8 cellular contexts compared by ENCODE assay signal in the genomic region with DNA sequence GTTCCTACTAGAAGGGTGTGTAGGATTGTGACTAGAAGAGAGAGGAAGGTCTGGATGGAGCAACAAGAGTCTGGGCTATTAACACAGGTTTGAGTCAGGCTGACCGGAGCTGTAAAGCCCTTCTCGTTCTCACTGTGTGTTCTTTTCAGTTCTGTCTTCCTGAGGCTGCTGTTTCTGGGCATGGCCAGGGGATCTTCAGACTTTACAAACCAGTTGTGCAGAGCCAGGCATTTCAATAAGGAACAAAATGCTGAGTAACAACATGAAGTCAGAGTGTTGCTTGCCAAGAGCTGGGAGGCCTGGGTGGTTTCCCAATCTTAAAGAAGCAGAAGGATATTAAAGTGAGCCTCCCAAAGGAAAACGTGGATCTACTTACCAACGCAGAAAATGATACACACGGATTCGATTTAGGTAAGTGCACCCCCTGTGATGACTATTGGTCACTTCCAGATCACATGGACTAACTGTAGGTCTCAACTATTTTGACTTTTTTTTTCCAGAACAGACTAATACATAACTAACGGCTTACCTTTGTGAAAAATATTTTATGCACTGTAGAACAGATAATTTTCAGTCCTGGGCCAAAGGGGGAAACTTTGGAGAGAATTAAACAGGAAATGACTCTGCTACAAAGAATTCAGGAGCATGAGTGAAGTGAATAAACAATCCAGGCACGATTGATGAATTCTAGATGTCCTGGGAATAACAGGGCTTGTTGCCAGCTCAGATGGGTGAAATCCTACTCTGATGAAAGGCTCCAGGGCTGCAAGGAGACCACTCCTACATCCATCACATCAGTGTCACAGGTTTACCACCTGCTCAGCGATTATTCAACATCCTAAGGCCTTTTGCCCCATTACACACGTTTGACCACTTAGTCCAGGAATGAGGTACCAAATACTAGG.
DNase-seq lines count a peak whose midpoint lies in the region; ATAC-seq, FAIRE-seq and TF ChIP-seq lines count a peak whose summit lies in the region.

No MANE protein-coding gene starts in this region.

- TF ChIP-seq CTCF in A673 (conservative IDR thresholded peaks at IDR 0.05; ENCODE audit: low read depth, low read length) (no peak), RWPE1 (conservative IDR thresholded peaks at IDR 0.05; ENCODE audit: low read depth) (no peak), neutrophil (IDR thresholded peaks at IDR 0.05) (no peak)

- peak; percentile 66 for DNase-seq in A673 (ENCODE audit: low spot score)
- no peak for DNase-seq in H54 (ENCODE audit: insufficient read length, low spot score)
- peak; percentile 66 for DNase-seq in RWPE1 (ENCODE audit: low spot score)
- DNase-seq in fibroblast of gingiva (ENCODE audit: low read depth) = peak; percentile 96
- DNase-seq in activated effector memory CD4-positive, alpha-beta T cell treated with Interleukin-2 at 50 U/mL for 16 hours = no peak

- peak; percentile 57 for FAIRE-seq in H54 (lab: Jason Lieb, UNC)

- H3K9me3 ChIP-seq in A673 (ENCODE audit: low read depth, low read length, poor library complexity, severe bottlenecking) (no peaks in the 10 kb centered on the region), neutrophil (no peaks in the 10 kb centered on the region)

- H3K4me3 ChIP-seq in A673 (ENCODE audit: low read depth, low read length, poor library complexity, severe bottlenecking) (no peak overlapping the region), neutrophil (ENCODE audit: low read depth in 1 of 2, low read length in 1 of 2) (peak overlapping the region; percentile 10 to 31)

- intact Hi-C loops in A673 (cut with micrococcal nuclease; ENCODE audit: unreplicated experiment) = loop anchor here (10.0 kb wide), 2 partner anchors 129 to 219 kb away; a partner anchor contains a TSS

- H3K36me3 ChIP-seq in A673 (ENCODE audit: insufficient read depth, low read length, poor library complexity, severe bottlenecking) = no peaks in the 10 kb centered on the region
- no peaks in the 10 kb centered on the region for H3K36me3 ChIP-seq in neutrophil

- CTCF ChIA-PET in A673 (lab: Charles Lee) (no interaction called here), RWPE1 (lab: Yijun Ruan, JAX) (interaction anchor here (0.9 kb wide), 1 partner anchor 864 kb away, joined by 3 read pairs; no protein-coding TSS in a partner anchor)

- H3K27ac ChIP-seq in A673 (ENCODE audit: low read depth, low read length, poor library complexity, severe bottlenecking) (peak overlapping the region; percentile 84), RWPE1 (peak overlapping the region; percentile 91), neutrophil (peak overlapping the region; percentile 86)

- H3K27me3 ChIP-seq in A673 (replicated peaks; ENCODE audit: insufficient read depth, low read depth, low read length, poor library complexity) (no peaks in the 10 kb centered on the region), neutrophil (no peaks in the 10 kb centered on the region)

- BruUV-seq in A673 (replicated peaks; lab: Mats Ljungman, UMichigan) = no TSS peak

- H3K4me1 ChIP-seq in A673 (ENCODE audit: insufficient read depth, low read length, poor library complexity, severe bottlenecking) (peaks cover 22% of the 10 kb centered on the region), neutrophil (ENCODE audit: control insufficient read depth in 1 of 2, insufficient read depth in 1 of 2, low read depth in 1 of 2, low read length in 1 of 2) (peaks cover 63 to 64% of the 10 kb centered on the region in 2 experiments)

- POLR2A ChIA-PET in A673 (lab: Charles Lee; ENCODE audit: low non-redundant PET) = no interaction called here
- POLR2A ChIA-PET in RWPE1 (lab: Yijun Ruan, JAX; ENCODE audit: low non-redundant PET) = interaction anchor here (1.0 kb wide), 1 partner anchor 130 kb away, joined by 3 read pairs; a partner anchor contains a TSS

- no peak for TF ChIP-seq POLR2A in H54 (IDR thresholded peaks at IDR 0.05; ENCODE audit: low read depth, low read length)

- ATAC-seq in HG03175 (IDR thresholded peaks at IDR 0.05; ENCODE audit: unreplicated experiment) = no peak
- ATAC-seq in HG03097 (IDR thresholded peaks at IDR 0.05; ENCODE audit: low FRiP score, unreplicated experiment) = no peak

Comparison
In these comparisons a context has a peak if more than half of its experiments do, and no peak if none do; other contexts are left out.
1. DNase-seq: peak in A673 (single experiment), RWPE1 (single experiment) and fibroblast of gingiva (single experiment); none in H54 (single experiment) and activated effector memory CD4-positive, alpha-beta T cell treated with Interleukin-2 at 50 U/mL for 16 hours (single experiment).
2. Peak in every context shown above with its lines, with median percentiles within 50 percentile points of each other: H3K27ac ChIP-seq.